ENCODE assay signal across 14 cellular contexts in genomic region chr2:46355756-46356155, GRCh38. TPM values are rescaled to one million over a fixed set of nuclear protein-coding genes. Genes with fewer than 3 reads are reported as not detected.
A peak's percentile ranks its signal among the peaks of the same experiment; 100 is the strongest.
DNase-seq lines count a peak whose midpoint lies in the region; ATAC-seq and TF ChIP-seq lines count a peak whose summit lies in the region.
"Had no signal": no experiment of that assay in that cellular context is flagged by ENCODE, and none has a peak within 500 bp of the region (broad histone marks: within the 10 kb centered on the region; RNA-seq: fewer than 3 reads in every experiment).

No MANE protein-coding gene starts in this region.

- no peak for TF ChIP-seq EP300 in upper lobe of left lung (IDR thresholded peaks at IDR 0.05)

- H3K4me1 ChIP-seq in BLaER1 (peaks cover 80% of the 10 kb centered on the region), left ventricle myocardium inferior (peaks cover 98% of the 10 kb centered on the region), testis (peaks cover 13% of the 10 kb centered on the region), upper lobe of left lung (peaks cover 61 to 84% (median 68%) of the 10 kb centered on the region in 4 donors)

- intact Hi-C loops in left ventricle myocardium inferior (cut with micrococcal nuclease) (no loop called here), testis (cut with DNase I; ENCODE audit: low total_unique reads) (no loop called here)

- H3K36me3 ChIP-seq in BLaER1 = peaks cover 14% of the 10 kb centered on the region
- no peaks in the 10 kb centered on the region; the same call in 1 of the 2 replicates for H3K36me3 ChIP-seq in KOPT-K1 (ENCODE audit: insufficient read depth, low read length)
- peaks cover 76% of the 10 kb centered on the region for H3K36me3 ChIP-seq in left ventricle myocardium inferior
- no peaks in the 10 kb centered on the region for H3K36me3 ChIP-seq in testis (ENCODE audit: low read depth, missing control alignments)
- peaks cover 37 to 97% (median 63%) of the 10 kb centered on the region in 4 donors for H3K36me3 ChIP-seq in upper lobe of left lung

- TF ChIP-seq CTCF in left ventricle myocardium inferior (IDR thresholded peaks at IDR 0.05; ENCODE audit: borderline replicate concordance) = peak; percentile 20
- no peak for TF ChIP-seq CTCF in testis (IDR thresholded peaks at IDR 0.05)
- TF ChIP-seq CTCF in upper lobe of left lung (IDR thresholded peaks at IDR 0.05) = no peak

- H3K4me2 ChIP-seq in BLaER1 = peak overlapping the region; percentile 91; the same call in 1 of the 2 replicates

- no peak overlapping the region for H3K4me3 ChIP-seq in BLaER1
- H3K4me3 ChIP-seq in left ventricle myocardium inferior = no peak overlapping the region
- no peak overlapping the region for H3K4me3 ChIP-seq in testis
- H3K4me3 ChIP-seq in upper lobe of left lung = no peak overlapping the region

- H3K27ac ChIP-seq in BLaER1 = no peak overlapping the region
- H3K27ac ChIP-seq in KOPT-K1 (ENCODE audit: low read depth, low read length, poor library complexity, severe bottlenecking) = peak overlapping the region; percentile 4
- peak overlapping the region; percentile 87 for H3K27ac ChIP-seq in left ventricle myocardium inferior (replicated peaks)
- H3K27ac ChIP-seq in testis = no peak overlapping the region
- no peak overlapping the region for H3K27ac ChIP-seq in upper lobe of left lung

- H3K27me3 ChIP-seq in BLaER1 = no peaks in the 10 kb centered on the region
- no peaks in the 10 kb centered on the region for H3K27me3 ChIP-seq in left ventricle myocardium inferior (ENCODE audit: low read depth)
- no peaks in the 10 kb centered on the region for H3K27me3 ChIP-seq in testis
- no peaks in the 10 kb centered on the region for H3K27me3 ChIP-seq in upper lobe of left lung

- H3K9ac ChIP-seq in BLaER1 = no peak overlapping the region

- no peak for ATAC-seq in upper lobe of left lung (ENCODE audit: low FRiP score in 2 of 2)

- H4K20me1 ChIP-seq in BLaER1 = no peaks in the 10 kb centered on the region

- DNase-seq in left ventricle myocardium inferior (no peak), testis (no peak), upper lobe of left lung (no peak)
- DNase-seq in activated CD4-positive, alpha-beta T cell treated with anti-CD3 and anti-CD28 coated beads for 4 hours = no peak
- DNase-seq: ACHN; Calu3; CD4-positive, alpha-beta memory T cell; DMS79 treated with DMSO at 0.1 percent for 48 hours; GF-D8; GOT3; H7; IMR-90 had no signal

- H3K9me3 ChIP-seq in BLaER1 (peaks cover 20% of the 10 kb centered on the region), KOPT-K1 (ENCODE audit: insufficient read depth, low read length, poor library complexity, severe bottlenecking) (no peaks in the 10 kb centered on the region), left ventricle myocardium inferior (replicated peaks) (no peaks in the 10 kb centered on the region), testis (no peaks in the 10 kb centered on the region), upper lobe of left lung (no peaks in the 10 kb centered on the region)

- WGBS in testis, 2 donors = 92 to 100% methylated on average over 3 of the region's 3 CpGs
- 81 to 93% methylated on average over 2 to 3 of the region's 3 CpGs for WGBS in upper lobe of left lung, 2 donors

- TF ChIP-seq POLR2A in testis (IDR thresholded peaks at IDR 0.05) = no peak
- no peak for TF ChIP-seq POLR2A in upper lobe of left lung (IDR thresholded peaks at IDR 0.05)

RNA-seq across cellular contexts. Expression of gene EPAS1, which starts 58.5 kb away (rescaled TPM):
- total RNA-seq in left ventricle myocardium inferior (205 TPM), testis (100 to 1,000 TPM; 142 to 158 TPM), upper lobe of left lung (1,000 to 10,000 TPM in 4 of 6 donors, 100 to 1,000 TPM in 2; 440 to 1,878 (median 1,131) TPM)
- polyA plus RNA-seq in testis (ENCODE audit: insufficient read depth, low read depth, low replicate concordance) = 93.9 TPM

Comparison
In these comparisons a context has a peak if more than half of its experiments do, and no peak if none do; other contexts are left out.
1. H3K27ac ChIP-seq: peak in KOPT-K1 (single experiment) and left ventricle myocardium inferior (single experiment); none in BLaER1 (single experiment), testis (0 of 2) and upper lobe of left lung (0 of 4).